ENCODE assay signal across 8 cellular contexts in genomic region chr11:64355078-64355940, GRCh38. TPM values are rescaled to one million over a fixed set of nuclear protein-coding genes. Genes with fewer than 3 reads are reported as not detected.
DNase-seq lines count a peak whose midpoint lies in the region; ATAC-seq, FAIRE-seq and TF ChIP-seq lines count a peak whose summit lies in the region.

No MANE protein-coding gene starts in this region.

- H3K4me1 Mint-ChIP-seq in naive thymus-derived CD4-positive, alpha-beta T cell: peaks cover 15 to 30% (median 24%) of the 10 kb centered on the region in 7 donors
- H3K4me1 Mint-ChIP-seq in activated T-helper 1 cell treated with anti-CD3 and anti-CD28 coated beads, Interleukin-12 subunit alpha, Interleukin-12 subunit beta, Interleukin-2, Interleukin-4 antibody, amounts not matched to agents 30 ng/mL and 10 ng/mL and 1 ng/mL, durations not matched to agents 14 hours and 24 hours and 36 hours (ENCODE audit: low read depth): peaks cover 23% of the 10 kb centered on the region

- CTCF ChIA-PET in A549 (lab: Yijun Ruan, JAX): interaction anchor here (0.6 to 33.9 kb wide), 43 partner anchors 7 to 389 kb away, joined by 3 to 996 read pairs (median 4); partner anchors contain the start of genes CATSPERZ, CCDC88B, ESRRA and PLCB3
- CTCF ChIA-PET in GM10248 (lab: Yijun Ruan, JAX): interaction anchor here (0.6 to 8.5 kb wide), 23 partner anchors 9 to 401 kb away, joined by 3 to 81 read pairs (median 4); partner anchors contain the start of genes CCDC88B, NUDT22, PRDX5 and TRMT112
- CTCF ChIA-PET in naive thymus-derived CD4-positive, alpha-beta T cell (lab: Charles Lee): interaction anchor here (0.6 to 3.5 kb wide), 6 partner anchors 21 to 1293 kb away, joined by 3 to 18 read pairs (median 4); partner anchors contain the start of genes FERMT3, PRDX5 and TRMT112

- H3K4me1 ChIP-seq in A549 (peaks cover 50% of the 10 kb centered on the region), vagina (peaks cover 40% of the 10 kb centered on the region)
- peaks cover 10 to 16% of the 10 kb centered on the region in 2 donors for H3K4me1 ChIP-seq in naive thymus-derived CD4-positive, alpha-beta T cell (ENCODE audit: control insufficient read depth in 2 of 2, insufficient read depth in 2 of 2, low read length in 2 of 2)

- peak; percentile 84 to 96 for DNase-seq in A549 (ENCODE audit: low read depth in 1 of 2, low spot score in 1 of 2)
- peak; percentile 77 for DNase-seq in GM10248 (ENCODE audit: extremely low spot score)
- DNase-seq in NCI-H1930 (lab: John Stamatoyannopoulos, UW): peak; percentile 56 to 64
- peak; percentile 64 for DNase-seq in activated CD4-positive, alpha-beta T cell treated with anti-CD3 and anti-CD28 coated beads for 48 hours
- DNase-seq in fibroblast of mammary gland (ENCODE audit: low read depth): peak; percentile 76
- DNase-seq in naive thymus-derived CD4-positive, alpha-beta T cell: peak in 6 of 9 donors; percentile 27 to 52 (median 40)
- DNase-seq in vagina (ENCODE audit: extremely low spot score in 2 of 2): no peak
- DNase-seq in activated T-helper 1 cell treated with anti-CD3 and anti-CD28 coated beads, Interleukin-12 subunit alpha, Interleukin-12 subunit beta, Interleukin-2, Interleukin-4 antibody, amounts not matched to agents 30 ng/mL and 10 ng/mL and 1 ng/mL, durations not matched to agents 14 hours and 24 hours and 36 hours (ENCODE audit: low spot score): no peak

- H3K27ac Mint-ChIP-seq in naive thymus-derived CD4-positive, alpha-beta T cell: no peak overlapping the region
- H3K27ac Mint-ChIP-seq in activated T-helper 1 cell treated with anti-CD3 and anti-CD28 coated beads, Interleukin-12 subunit alpha, Interleukin-12 subunit beta, Interleukin-2, Interleukin-4 antibody, amounts not matched to agents 30 ng/mL and 10 ng/mL and 1 ng/mL, durations not matched to agents 14 hours and 24 hours and 36 hours: no peak overlapping the region

- TF ChIP-seq CTCF in A549 (IDR thresholded peaks at IDR 0.05): peak; percentile 89
- peak; percentile 81 for TF ChIP-seq CTCF in GM10248 (IDR thresholded peaks at IDR 0.05; ENCODE audit: control extremely low read depth, extremely low read depth, low read depth, missing control alignments)
- peak; percentile 63 for TF ChIP-seq CTCF in fibroblast of mammary gland (conservative IDR thresholded peaks at IDR 0.05; ENCODE audit: control insufficient read depth, insufficient read depth, low read depth, low read length)
- peak in 2 of 3 experiments; percentile 17 to 46 for TF ChIP-seq CTCF in vagina (IDR thresholded peaks at IDR 0.05)

- H3K27me3 Mint-ChIP-seq in naive thymus-derived CD4-positive, alpha-beta T cell: no peaks in the 10 kb centered on the region
- H3K27me3 Mint-ChIP-seq in activated T-helper 1 cell treated with anti-CD3 and anti-CD28 coated beads, Interleukin-12 subunit alpha, Interleukin-12 subunit beta, Interleukin-2, Interleukin-4 antibody, amounts not matched to agents 30 ng/mL and 10 ng/mL and 1 ng/mL, durations not matched to agents 14 hours and 24 hours and 36 hours (ENCODE audit: insufficient read depth): no peaks in the 10 kb centered on the region

- H3K27ac ChIP-seq in A549 (peak overlapping the region; percentile 91 to 98), vagina (no peak overlapping the region)
- H3K27ac ChIP-seq in naive thymus-derived CD4-positive, alpha-beta T cell (ENCODE audit: low read depth, low read length): no peak overlapping the region

- H3K9me3 ChIP-seq in A549 (no peaks in the 10 kb centered on the region), vagina (no peaks in the 10 kb centered on the region)
- no peaks in the 10 kb centered on the region for H3K9me3 ChIP-seq in naive thymus-derived CD4-positive, alpha-beta T cell (ENCODE audit: control insufficient read depth in 2 of 3, low read length in 3 of 3)

- no peak overlapping the region for H3K4me3 Mint-ChIP-seq in naive thymus-derived CD4-positive, alpha-beta T cell
- H3K4me3 Mint-ChIP-seq in activated T-helper 1 cell treated with anti-CD3 and anti-CD28 coated beads, Interleukin-12 subunit alpha, Interleukin-12 subunit beta, Interleukin-2, Interleukin-4 antibody, amounts not matched to agents 30 ng/mL and 10 ng/mL and 1 ng/mL, durations not matched to agents 14 hours and 24 hours and 36 hours: no peak overlapping the region

- no peak; a peak in 1 of 5 replicates for TF ChIP-seq EP300 in A549 (IDR thresholded peaks at IDR 0.05)

- H3K36me3 Mint-ChIP-seq in naive thymus-derived CD4-positive, alpha-beta T cell: peaks cover 0 to 10% (median 0%) of the 10 kb centered on the region in 5 donors
- peaks cover 13% of the 10 kb centered on the region for H3K36me3 Mint-ChIP-seq in activated T-helper 1 cell treated with anti-CD3 and anti-CD28 coated beads, Interleukin-12 subunit alpha, Interleukin-12 subunit beta, Interleukin-2, Interleukin-4 antibody, amounts not matched to agents 30 ng/mL and 10 ng/mL and 1 ng/mL, durations not matched to agents 14 hours and 24 hours and 36 hours (ENCODE audit: low read depth)

- H3K4me2 ChIP-seq in A549: peak overlapping the region; percentile 85

- no peaks in the 10 kb centered on the region for H3K27me3 ChIP-seq in naive thymus-derived CD4-positive, alpha-beta T cell (ENCODE audit: control insufficient read depth in 2 of 2, insufficient read depth in 2 of 2, low read length in 2 of 2)
- H3K27me3 ChIP-seq in vagina: no peaks in the 10 kb centered on the region

- WGBS in A549 (ENCODE audit: missing lambda C conversion rate): 22% methylated on average over 7 of the region's 23 CpGs

- POLR2A ChIA-PET in A549 (lab: Yijun Ruan, JAX) (interaction anchor here (0.7 to 4.6 kb wide), 12 partner anchors 9 to 55 kb away, joined by 3 to 50 read pairs (median 5); partner anchors contain the start of genes ESRRA, PRDX5 and TRMT112), GM10248 (lab: Yijun Ruan, JAX) (interaction anchor here (0.6 to 1.7 kb wide), 4 partner anchors 13 to 1500 kb away, joined by 3 to 8 read pairs (median 4); partner anchors contain the start of genes PRDX5 and TRMT112)
- POLR2A ChIA-PET in naive thymus-derived CD4-positive, alpha-beta T cell (lab: Charles Lee): interaction anchor here (0.6 to 1.1 kb wide), 3 partner anchors 38 to 803 kb away, joined by 3 to 4 read pairs (median 4); partner anchors contain the start of genes PRDX5 and TRMT112

- peak; percentile 91 for TF ChIP-seq RAD21 in A549 (conservative IDR thresholded peaks at IDR 0.05 in 1 of 2, IDR thresholded peaks at IDR 0.05 in 1 of 2)

- intact Hi-C loops in naive thymus-derived CD4-positive, alpha-beta T cell (cut with micrococcal nuclease): loop anchor here in 1 of 2 donors (1.0 to 5.0 kb wide), 4 partner anchors 13 to 148 kb away; partner anchors contain the start of genes ESRRA, FERMT3 and PRDX5
- intact Hi-C loops in vagina (cut with DNase I): no loop called here
- intact Hi-C loops in activated T-helper 1 cell treated with anti-CD3 and anti-CD28 coated beads, Interleukin-12 subunit alpha, Interleukin-12 subunit beta, Interleukin-2, Interleukin-4 antibody, amounts not matched to agents 30 ng/mL and 10 ng/mL and 1 ng/mL, durations not matched to agents 14 hours and 24 hours and 36 hours (cut with micrococcal nuclease): loop anchor here (5.0 kb wide), 1 partner anchor 103 kb away; the partner anchor contains the start of gene PLCB3

- ATAC-seq in A549: peak; percentile 52 to 71
- peak; percentile 60 for ATAC-seq in naive thymus-derived CD4-positive, alpha-beta T cell

- FAIRE-seq in A549 (lab: Jason Lieb, UNC): peak; percentile 13

- TF ChIP-seq POLR2A in A549 (IDR thresholded peaks at IDR 0.05; ENCODE audit: low read length): no peak
- no peak for TF ChIP-seq POLR2A in vagina (IDR thresholded peaks at IDR 0.05)

- peaks cover 0 to 35% (median 3%) of the 10 kb centered on the region in 3 experiments for H3K36me3 ChIP-seq in naive thymus-derived CD4-positive, alpha-beta T cell (ENCODE audit: control insufficient read depth in 2 of 3, insufficient read depth in 3 of 3, low read length in 3 of 3)
- H3K36me3 ChIP-seq in vagina: no peaks in the 10 kb centered on the region

- H3K4me3 ChIP-seq in A549 (peak overlapping the region; percentile 32), fibroblast of mammary gland (ENCODE audit: control insufficient read depth, low read depth, low read length) (peak overlapping the region; percentile 26), vagina (peak overlapping the region; percentile 23 to 25)
- no peak overlapping the region for H3K4me3 ChIP-seq in naive thymus-derived CD4-positive, alpha-beta T cell (ENCODE audit: low read length)

- no peaks in the 10 kb centered on the region for H3K9me3 Mint-ChIP-seq in naive thymus-derived CD4-positive, alpha-beta T cell
- no peaks in the 10 kb centered on the region for H3K9me3 Mint-ChIP-seq in activated T-helper 1 cell treated with anti-CD3 and anti-CD28 coated beads, Interleukin-12 subunit alpha, Interleukin-12 subunit beta, Interleukin-2, Interleukin-4 antibody, amounts not matched to agents 30 ng/mL and 10 ng/mL and 1 ng/mL, durations not matched to agents 14 hours and 24 hours and 36 hours

RNA-seq across cellular contexts. Expression of gene RPS6KA4, which starts 3.7 kb away (rescaled TPM):
- 19.1 and 21.4 TPM in 2 replicates for polyA plus RNA-seq in A549 (2011; rRNA removed)
- 39.3 and 53.0 TPM in 2 replicates for polyA plus RNA-seq in A549 (2012; cell fraction: cytosol; rRNA removed)
- polyA plus RNA-seq in A549 (2012; cell fraction: nucleus; rRNA removed): 69.4 and 106 TPM in 2 replicates
- 34.5 to 40.4 TPM (median 35.9 TPM) in 3 replicates for polyA plus RNA-seq in A549 (2017; fragmentation: RNase III; extraction: RNeasy Plus Mini Kit Qiagen cat#74134 plus additional on column Dnase treatment)
- polyA minus RNA-seq in A549 (2011; rRNA and poly(A)+ RNA removed): 29.3 and 30.1 TPM in 2 replicates
- 10 to 100 TPM; 14.2 to 35.7 (median 27.9) TPM for total RNA-seq in naive thymus-derived CD4-positive, alpha-beta T cell
- 1 to 10 TPM; 4.6 to 7.7 TPM for polyA plus RNA-seq in naive thymus-derived CD4-positive, alpha-beta T cell
- 39.3 TPM for total RNA-seq in vagina
- total RNA-seq in activated T-helper 1 cell treated with anti-CD3 and anti-CD28 coated beads, Interleukin-12 subunit alpha, Interleukin-12 subunit beta, Interleukin-2, Interleukin-4 antibody, amounts not matched to agents 30 ng/mL and 10 ng/mL and 1 ng/mL, durations not matched to agents 14 hours and 24 hours and 36 hours: 38.3 and 46.0 TPM in 2 replicates

RNA-seq across cellular contexts. Expression of gene CCDC88B, which starts 15.3 kb away (rescaled TPM):
- polyA plus RNA-seq in A549 (2011; rRNA removed) (4.8 and 5.7 TPM in 2 replicates), A549 (2017; fragmentation: RNase III; extraction: RNeasy Plus Mini Kit Qiagen cat#74134 plus additional on column Dnase treatment) (8.8 to 10.3 TPM (median 9.7 TPM) in 3 replicates)
- polyA plus RNA-seq in A549 (2012; cell fraction: cytosol; rRNA removed): 9.6 and 10.2 TPM in 2 replicates
- 10.0 and 12.3 TPM in 2 replicates for polyA plus RNA-seq in A549 (2012; cell fraction: nucleus; rRNA removed)
- polyA minus RNA-seq in A549 (2011; rRNA and poly(A)+ RNA removed): 1.4 and 1.8 TPM in 2 replicates
- 100 to 1,000 TPM in 3 of 5 experiments, 10 to 100 TPM in 2; 73.4 to 182 (median 116) TPM for total RNA-seq in naive thymus-derived CD4-positive, alpha-beta T cell
- polyA plus RNA-seq in naive thymus-derived CD4-positive, alpha-beta T cell: 10 to 100 TPM; 12.8 to 35.1 TPM
- total RNA-seq in vagina: 7.9 TPM
- total RNA-seq in activated T-helper 1 cell treated with anti-CD3 and anti-CD28 coated beads, Interleukin-12 subunit alpha, Interleukin-12 subunit beta, Interleukin-2, Interleukin-4 antibody, amounts not matched to agents 30 ng/mL and 10 ng/mL and 1 ng/mL, durations not matched to agents 14 hours and 24 hours and 36 hours: 133 and 137 TPM in 2 replicates

RNA-seq across cellular contexts. Expression of gene PRDX5, which starts 37.4 kb away (rescaled TPM):
- polyA plus RNA-seq in A549 (2011; rRNA removed) (305 and 377 TPM in 2 replicates), A549 (2017; fragmentation: RNase III; extraction: RNeasy Plus Mini Kit Qiagen cat#74134 plus additional on column Dnase treatment) (442 to 500 TPM (median 491 TPM) in 3 replicates)
- 572 and 685 TPM in 2 replicates for polyA plus RNA-seq in A549 (2012; cell fraction: cytosol; rRNA removed)
- 250 and 325 TPM in 2 replicates for polyA plus RNA-seq in A549 (2012; cell fraction: nucleus; rRNA removed)
- 81.0 and 91.2 TPM in 2 replicates for polyA minus RNA-seq in A549 (2011; rRNA and poly(A)+ RNA removed)
- total RNA-seq in naive thymus-derived CD4-positive, alpha-beta T cell: 10 to 100 TPM; 41.4 to 99.2 (median 55.2) TPM
- polyA plus RNA-seq in naive thymus-derived CD4-positive, alpha-beta T cell: 100 to 1,000 TPM; 184 to 195 TPM
- 229 TPM for total RNA-seq in vagina
- 89.0 and 100 TPM in 2 replicates for total RNA-seq in activated T-helper 1 cell treated with anti-CD3 and anti-CD28 coated beads, Interleukin-12 subunit alpha, Interleukin-12 subunit beta, Interleukin-2, Interleukin-4 antibody, amounts not matched to agents 30 ng/mL and 10 ng/mL and 1 ng/mL, durations not matched to agents 14 hours and 24 hours and 36 hours

RNA-seq across cellular contexts. Expression of gene TRMT112, which starts 38.0 kb away (rescaled TPM):
- 305 and 363 TPM in 2 replicates for polyA plus RNA-seq in A549 (2011; rRNA removed)
- 405 and 507 TPM in 2 replicates for polyA plus RNA-seq in A549 (2012; cell fraction: cytosol; rRNA removed)
- 233 and 467 TPM in 2 replicates for polyA plus RNA-seq in A549 (2012; cell fraction: nucleus; rRNA removed)
- 424 to 447 TPM (median 440 TPM) in 3 replicates for polyA plus RNA-seq in A549 (2017; fragmentation: RNase III; extraction: RNeasy Plus Mini Kit Qiagen cat#74134 plus additional on column Dnase treatment)
- polyA minus RNA-seq in A549 (2011; rRNA and poly(A)+ RNA removed): 74.2 and 84.5 TPM in 2 replicates
- 100 to 1,000 TPM in 4 of 5 experiments, 10 to 100 TPM in 1; 90.9 to 208 (median 152) TPM for total RNA-seq in naive thymus-derived CD4-positive, alpha-beta T cell
- 100 to 1,000 TPM; 527 to 613 TPM for polyA plus RNA-seq in naive thymus-derived CD4-positive, alpha-beta T cell
- 195 TPM for total RNA-seq in vagina
- total RNA-seq in activated T-helper 1 cell treated with anti-CD3 and anti-CD28 coated beads, Interleukin-12 subunit alpha, Interleukin-12 subunit beta, Interleukin-2, Interleukin-4 antibody, amounts not matched to agents 30 ng/mL and 10 ng/mL and 1 ng/mL, durations not matched to agents 14 hours and 24 hours and 36 hours: 307 and 312 TPM in 2 replicates

RNA-seq across cellular contexts. Expression of gene ESRRA, which starts 50.0 kb away (rescaled TPM):
- polyA plus RNA-seq in A549 (2011; rRNA removed) (13.9 and 15.2 TPM in 2 replicates), A549 (2017; fragmentation: RNase III; extraction: RNeasy Plus Mini Kit Qiagen cat#74134 plus additional on column Dnase treatment) (30.9 to 35.5 TPM (median 33.5 TPM) in 3 replicates)
- 30.4 and 39.1 TPM in 2 replicates for polyA plus RNA-seq in A549 (2012; cell fraction: cytosol; rRNA removed)
- 43.3 and 53.6 TPM in 2 replicates for polyA plus RNA-seq in A549 (2012; cell fraction: nucleus; rRNA removed)
- 11.4 and 19.0 TPM in 2 replicates for polyA minus RNA-seq in A549 (2011; rRNA and poly(A)+ RNA removed)
- total RNA-seq in naive thymus-derived CD4-positive, alpha-beta T cell: 10 to 100 TPM; 23.7 to 42.0 (median 27.9) TPM
- polyA plus RNA-seq in naive thymus-derived CD4-positive, alpha-beta T cell: 10 to 100 TPM in 1 of 2 donors, 1 to 10 TPM in 1; 5.3 to 12.9 TPM
- total RNA-seq in vagina: 44.4 TPM
- 64.4 and 67.3 TPM in 2 replicates for total RNA-seq in activated T-helper 1 cell treated with anti-CD3 and anti-CD28 coated beads, Interleukin-12 subunit alpha, Interleukin-12 subunit beta, Interleukin-2, Interleukin-4 antibody, amounts not matched to agents 30 ng/mL and 10 ng/mL and 1 ng/mL, durations not matched to agents 14 hours and 24 hours and 36 hours

Comparison
In these comparisons a context has a peak if more than half of its experiments do, and no peak if none do; other contexts are left out.
1. DNase-seq: peak in A549 (2 of 2), GM10248 (single experiment), NCI-H1930 (2 of 2), activated CD4-positive, alpha-beta T cell treated with anti-CD3 and anti-CD28 coated beads for 48 hours (single experiment), fibroblast of mammary gland (single experiment) and naive thymus-derived CD4-positive, alpha-beta T cell (6 of 9); none in vagina (0 of 2) and activated T-helper 1 cell treated with anti-CD3 and anti-CD28 coated beads, Interleukin-12 subunit alpha, Interleukin-12 subunit beta, Interleukin-2, Interleukin-4 antibody, amounts not matched to agents 30 ng/mL and 10 ng/mL and 1 ng/mL, durations not matched to agents 14 hours and 24 hours and 36 hours (single experiment).
2. H3K27ac ChIP-seq: peak in A549 (2 of 2); none in naive thymus-derived CD4-positive, alpha-beta T cell (single experiment) and vagina (single experiment).
3. CTCF ChIP-seq: peak in every context shown above with its lines; median percentile 89 in A549; 81 in GM10248; 63 in fibroblast of mammary gland; 32 in vagina.